Comparison of ENCODE assay signal across 10 cellular contexts in the genomic region with DNA sequence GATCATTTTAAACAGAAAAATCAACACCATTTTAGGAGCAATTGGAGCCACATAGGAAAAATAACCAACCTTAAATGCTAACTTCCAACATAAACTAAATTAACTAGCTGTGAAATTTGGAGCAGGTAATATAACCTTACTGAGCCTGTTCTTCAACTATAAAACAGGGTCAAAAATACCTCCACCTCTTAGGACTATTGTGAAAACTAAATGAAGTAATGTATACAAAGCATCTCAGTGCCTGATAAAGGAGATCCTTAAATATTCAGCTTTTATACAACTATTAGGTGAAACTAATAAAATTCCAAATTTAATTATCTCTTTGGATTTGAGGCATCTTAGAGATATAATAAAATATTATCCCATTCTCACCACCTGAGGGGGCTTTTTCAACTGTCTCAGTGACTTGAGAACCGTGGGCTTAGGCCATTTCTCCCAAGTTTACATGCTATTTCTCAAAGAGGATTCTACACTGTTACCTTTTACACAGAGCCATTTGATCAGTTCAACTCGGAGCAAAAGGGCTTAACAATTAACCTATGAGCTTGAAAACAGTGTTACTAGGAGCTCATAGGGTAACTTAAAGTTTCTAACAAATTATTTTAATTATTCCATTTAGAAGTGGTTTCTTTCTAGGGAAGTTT.
DNase-seq lines count a peak whose midpoint lies in the region; ATAC-seq and TF ChIP-seq lines count a peak whose summit lies in the region.
"Had no signal": no experiment of that assay in that cellular context is flagged by ENCODE, and none has a peak within 500 bp of the region (broad histone marks: within the 10 kb centered on the region; RNA-seq: fewer than 3 reads in every experiment).

No MANE protein-coding gene starts in this region.

- TF ChIP-seq CTCF in GM12865 (IDR thresholded peaks at IDR 0.05; ENCODE audit: insufficient read depth, low read depth, low read length, missing control alignments), result peak; percentile 7
- no peak for TF ChIP-seq CTCF in liver (IDR thresholded peaks at IDR 0.05; ENCODE audit: low read depth, low read length, missing input control)

- H3K9ac ChIP-seq in liver (ENCODE audit: low read depth in 1 of 2, low read length in 2 of 2), result peak overlapping the region; percentile 56 to 68

- no peaks in the 10 kb centered on the region for H3K9me3 Mint-ChIP-seq in activated T-helper 17 cell treated with anti-CD3 and anti-CD28 coated beads, Interleukin-2, amount 50 U/mL, for 72 hours
- H3K9me3 Mint-ChIP-seq: CD8-positive, alpha-beta T cell had no signal

- H3K4me1 ChIP-seq in liver (ENCODE audit: control insufficient read depth in 4 of 4, insufficient read depth in 4 of 4, low read length in 3 of 4), result peaks cover 1 to 48% (median 33%) of the 10 kb centered on the region in 4 donors

- H3K36me3 ChIP-seq in liver (ENCODE audit: control insufficient read depth in 4 of 4, insufficient read depth in 3 of 4, low read depth in 1 of 4, low read length in 3 of 4), result no peaks in the 10 kb centered on the region

- peak overlapping the region; percentile 99 for H3K4me3 ChIP-seq in GM12865 (ENCODE audit: low read depth, low read length)
- peak overlapping the region in 2 of 3 donors; percentile 24 to 85 for H3K4me3 ChIP-seq in liver (ENCODE audit: low read depth in 1 of 3, low read length in 3 of 3)

- peaks cover 15% of the 10 kb centered on the region for H3K4me1 Mint-ChIP-seq in activated T-helper 17 cell treated with anti-CD3 and anti-CD28 coated beads, Interleukin-2, amount 50 U/mL, for 72 hours

- H3K27me3 ChIP-seq in liver (ENCODE audit: control insufficient read depth in 4 of 4, insufficient read depth in 4 of 4, low read length in 3 of 4), result no peaks in the 10 kb centered on the region

- H3K27me3 Mint-ChIP-seq in activated T-helper 17 cell treated with anti-CD3 and anti-CD28 coated beads, Interleukin-2, amount 50 U/mL, for 72 hours, result no peaks in the 10 kb centered on the region

- DNase-seq in 8988T (peak; percentile 31), GM12865 (ENCODE audit: low read depth) (peak; percentile 40), LoVo (ENCODE audit: low spot score) (no peak)
- no peak for DNase-seq in activated naive CD4-positive, alpha-beta T cell treated with anti-CD3 and anti-CD28 coated beads, Interleukin-2, amount 50 U/mL, for 16 hours
- DNase-seq: CD8-positive, alpha-beta T cell; NCI-H1092 treated with DMSO at 0.1 percent for 48 hours had no signal

- H3K27ac Mint-ChIP-seq in activated T-helper 17 cell treated with anti-CD3 and anti-CD28 coated beads, Interleukin-2, amount 50 U/mL, for 72 hours, result no peak overlapping the region
- H3K27ac Mint-ChIP-seq: CD8-positive, alpha-beta T cell had no signal

- no peak for ATAC-seq in activated T-helper 17 cell treated with anti-CD3 and anti-CD28 coated beads, Interleukin-2, amount 50 U/mL, for 72 hours (replicated peaks)
- ATAC-seq in GM18517 (IDR thresholded peaks at IDR 0.05; ENCODE audit: unreplicated experiment) (no peak), GM21717 (IDR thresholded peaks at IDR 0.05; ENCODE audit: unreplicated experiment) (no peak)
- ATAC-seq: CD8-positive, alpha-beta T cell had no signal

- WGBS in liver, result 22% methylated on average over 2 of the region's 2 CpGs

- no peaks in the 10 kb centered on the region for H3K36me3 Mint-ChIP-seq in activated T-helper 17 cell treated with anti-CD3 and anti-CD28 coated beads, Interleukin-2, amount 50 U/mL, for 72 hours (ENCODE audit: low read depth)
- H3K36me3 Mint-ChIP-seq: CD8-positive, alpha-beta T cell had no signal

- peak in 1 of 2 donors; percentile 8 for TF ChIP-seq RAD21 in liver (IDR thresholded peaks at IDR 0.05)

- peak overlapping the region; percentile 45 to 60 for H3K27ac ChIP-seq in liver (ENCODE audit: low read depth in 1 of 2, low read length in 2 of 2)

- H3K9me3 ChIP-seq in liver (ENCODE audit: control insufficient read depth in 4 of 4, low read length in 3 of 4), result no peaks in the 10 kb centered on the region

- H3K4me3 Mint-ChIP-seq in activated T-helper 17 cell treated with anti-CD3 and anti-CD28 coated beads, Interleukin-2, amount 50 U/mL, for 72 hours, result peak overlapping the region; percentile 80

TF ChIP-seq in liver, 16 proteins besides CTCF, POLR2A, EP300 and RAD21:
- TF ChIP-seq RXRA (IDR thresholded peaks at IDR 0.05) (peak in 1 of 2 donors; percentile 15), TAF1 (conservative IDR thresholded peaks at IDR 0.05) (no peak)
- TF ChIP-seq, protein P1, sequence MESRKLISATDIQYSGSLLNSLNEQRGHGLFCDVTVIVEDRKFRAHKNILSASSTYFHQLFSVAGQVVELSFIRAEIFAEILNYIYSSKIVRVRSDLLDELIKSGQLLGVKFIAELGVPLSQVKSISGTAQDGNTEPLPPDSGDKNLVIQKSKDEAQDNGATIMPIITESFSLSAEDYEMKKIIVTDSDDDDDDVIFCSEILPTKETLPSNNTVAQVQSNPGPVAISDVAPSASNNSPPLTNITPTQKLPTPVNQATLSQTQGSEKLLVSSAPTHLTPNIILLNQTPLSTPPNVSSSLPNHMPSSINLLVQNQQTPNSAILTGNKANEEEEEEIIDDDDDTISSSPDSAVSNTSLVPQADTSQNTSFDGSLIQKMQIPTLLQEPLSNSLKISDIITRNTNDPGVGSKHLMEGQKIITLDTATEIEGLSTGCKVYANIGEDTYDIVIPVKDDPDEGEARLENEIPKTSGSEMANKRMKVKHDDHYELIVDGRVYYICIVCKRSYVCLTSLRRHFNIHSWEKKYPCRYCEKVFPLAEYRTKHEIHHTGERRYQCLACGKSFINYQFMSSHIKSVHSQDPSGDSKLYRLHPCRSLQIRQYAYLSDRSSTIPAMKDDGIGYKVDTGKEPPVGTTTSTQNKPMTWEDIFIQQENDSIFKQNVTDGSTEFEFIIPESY (IDR thresholded peaks at IDR 0.05), result no peak

Comparison
In these comparisons a context has a peak if more than half of its experiments do, and no peak if none do; other contexts are left out.
1. DNase-seq: peak in 8988T (single experiment) and GM12865 (single experiment); none in LoVo (single experiment) and activated naive CD4-positive, alpha-beta T cell treated with anti-CD3 and anti-CD28 coated beads, Interleukin-2, amount 50 U/mL, for 16 hours (single experiment).